Comparison of ENCODE assay signal across 30 cellular contexts in genomic region chr4:182593864-182594263, GRCh38.
A peak's percentile ranks its signal among the peaks of the same experiment; 100 is the strongest.
DNase-seq lines count a peak whose midpoint lies in the region; ATAC-seq and TF ChIP-seq lines count a peak whose summit lies in the region.
"Had no signal": no experiment of that assay in that cellular context is flagged by ENCODE, and none has a peak within 500 bp of the region (broad histone marks: within the 10 kb centered on the region; RNA-seq: fewer than 3 reads in every experiment).

No MANE protein-coding gene starts in this region.

- H3K27me3 Mint-ChIP-seq in chondrocyte (ENCODE audit: low read depth): no peaks in the 10 kb centered on the region
- H3K27me3 Mint-ChIP-seq: IgD-negative memory B cell had no signal

- ATAC-seq in GM19324 (IDR thresholded peaks at IDR 0.05; ENCODE audit: low FRiP score, unreplicated experiment): no peak
- ATAC-seq: activated naive CD4-positive, alpha-beta T cell treated with anti-CD3 and anti-CD28 coated beads, Interleukin-2, amount 50 U/mL, for 72 hours; heart left ventricle; left cardiac atrium; sciatic nerve; stimulated activated naive B cell treated with anti-CD40 and anti-IgM and Interleukin-4, amounts not matched to agents 10 μg/mL and 1 μg/mL and 100 μg/mL, for 72 hours; upper lobe of right lung had no signal

- peak overlapping the region; percentile 55 for H3K27ac ChIP-seq in iPS-18a (ENCODE audit: low read length)
- H3K27ac ChIP-seq: 22Rv1, GM23248, heart left ventricle, parathyroid adenoma, suprapubic skin, upper lobe of right lung had no signal

- peaks cover 16% of the 10 kb centered on the region for H3K4me1 ChIP-seq in iPS-18a (ENCODE audit: control insufficient read depth, low read depth, low read length)
- H3K4me1 ChIP-seq: parathyroid adenoma, suprapubic skin, upper lobe of right lung had no signal

- TF ChIP-seq CTCF in chondrocyte (IDR thresholded peaks at IDR 0.05): no peak

- H3K9me3 Mint-ChIP-seq in chondrocyte (ENCODE audit: low read depth): no peaks in the 10 kb centered on the region
- H3K9me3 Mint-ChIP-seq: activated CD4-positive, alpha-beta memory T cell treated with anti-CD3 and anti-CD28 coated beads for 36 hours; activated naive CD4-positive, alpha-beta T cell treated with anti-CD3 and anti-CD28 coated beads, Interleukin-2, amount 50 U/mL, for 72 hours; central memory CD8-positive, alpha-beta T cell; stimulated activated naive B cell treated with anti-CD40 and anti-IgM and Interleukin-4, amounts not matched to agents 10 μg/mL and 1 μg/mL and 100 μg/mL, for 72 hours had no signal

- H3K4me3 ChIP-seq in iPS-18a (ENCODE audit: low read length): no peak overlapping the region
- H3K4me3 ChIP-seq: GM23248, heart left ventricle, suprapubic skin, upper lobe of right lung had no signal

- no peaks in the 10 kb centered on the region for H3K27me3 ChIP-seq in iPS-18a (ENCODE audit: control insufficient read depth, insufficient read depth, low read length)
- H3K27me3 ChIP-seq: heart left ventricle, suprapubic skin, upper lobe of right lung had no signal

- H3K36me3 Mint-ChIP-seq in chondrocyte (ENCODE audit: low read depth): no peaks in the 10 kb centered on the region
- H3K36me3 Mint-ChIP-seq: activated CD4-positive, alpha-beta memory T cell treated with anti-CD3 and anti-CD28 coated beads for 36 hours; activated naive CD4-positive, alpha-beta T cell treated with anti-CD3 and anti-CD28 coated beads, Interleukin-2, amount 50 U/mL, for 72 hours; CD4-positive, alpha-beta memory T cell; stimulated activated naive B cell treated with anti-CD40 and anti-IgM and Interleukin-4, amounts not matched to agents 10 μg/mL and 1 μg/mL and 100 μg/mL, for 72 hours had no signal

- H3K4me1 Mint-ChIP-seq in chondrocyte (ENCODE audit: low read depth): peaks cover 22% of the 10 kb centered on the region
- H3K4me1 Mint-ChIP-seq: CD4-positive, alpha-beta memory T cell; central memory CD8-positive, alpha-beta T cell; IgD-negative memory B cell; stimulated activated naive B cell treated with anti-CD40 and anti-IgM and Interleukin-4, amounts not matched to agents 10 μg/mL and 1 μg/mL and 100 μg/mL, for 72 hours had no signal

- H3K9ac ChIP-seq in iPS-18a (ENCODE audit: low read length): no peak overlapping the region
- H3K9ac ChIP-seq: GM23248, parathyroid adenoma had no signal

- DNase-seq in NCI-H2171 treated with DMSO at 0.1 percent for 48 hours (lab: John Stamatoyannopoulos, UW): peak; percentile 28
- no peak for DNase-seq in NCI-H2171 (lab: John Stamatoyannopoulos, UW)
- DNase-seq in chondrocyte (ENCODE audit: low spot score): no peak
- no peak for DNase-seq in C1 segment of cervical spinal cord (lab: John Stamatoyannopoulos, UW)
- DNase-seq in activated T-cell treated with anti-CD3 and anti-CD28 coated beads, Interleukin-2, amount 50 U/mL, for 48 hours: no peak
- DNase-seq in activated T-cell treated with anti-CD3 and anti-CD28 coated beads for 4 hours: no peak
- DNase-seq: activated CD4-positive, alpha-beta memory T cell treated with anti-CD3 and anti-CD28 coated beads for 36 hours; AML-193; anterior cingulate cortex; CD4-positive, alpha-beta memory T cell; DMS 273 treated with DMSO at 0.1 percent for 48 hours; GM23248; heart left ventricle; left cardiac atrium; NCI-H1105; NCI-H2029; NCI-H748 treated with DMSO at 0.1 percent for 48 hours; RPMI8226; stimulated activated CD4-positive, alpha-beta T cell treated with anti-CD3 and anti-CD28 coated beads, Interleukin-4, amount 100 ng/mL, for 4 hours; stimulated activated naive B cell treated with anti-CD40 and anti-IgM and Interleukin-4, amounts not matched to agents 10 μg/mL and 1 μg/mL and 100 μg/mL, for 72 hours; upper lobe of right lung had no signal

- no peaks in the 10 kb centered on the region for H3K36me3 ChIP-seq in iPS-18a (ENCODE audit: control insufficient read depth, low read depth, low read length)
- H3K36me3 ChIP-seq: heart left ventricle, suprapubic skin, upper lobe of right lung had no signal

- H3K4me3 Mint-ChIP-seq in chondrocyte (ENCODE audit: unreplicated experiment): no peak overlapping the region
- H3K4me3 Mint-ChIP-seq: activated CD4-positive, alpha-beta memory T cell treated with anti-CD3 and anti-CD28 coated beads for 36 hours; CD4-positive, alpha-beta memory T cell; central memory CD8-positive, alpha-beta T cell; IgD-negative memory B cell; stimulated activated naive B cell treated with anti-CD40 and anti-IgM and Interleukin-4, amounts not matched to agents 10 μg/mL and 1 μg/mL and 100 μg/mL, for 72 hours had no signal

- peaks cover under 1% of the 10 kb centered on the region for H3K9me3 ChIP-seq in iPS-18a (ENCODE audit: control insufficient read depth, low read depth, low read length)
- H3K9me3 ChIP-seq: suprapubic skin had no signal

- H3K27ac Mint-ChIP-seq in chondrocyte (ENCODE audit: unreplicated experiment): peak overlapping the region; percentile 69
- H3K27ac Mint-ChIP-seq: activated CD4-positive, alpha-beta memory T cell treated with anti-CD3 and anti-CD28 coated beads for 36 hours; activated naive CD4-positive, alpha-beta T cell treated with anti-CD3 and anti-CD28 coated beads, Interleukin-2, amount 50 U/mL, for 72 hours; CD4-positive, alpha-beta memory T cell; stimulated activated naive B cell treated with anti-CD40 and anti-IgM and Interleukin-4, amounts not matched to agents 10 μg/mL and 1 μg/mL and 100 μg/mL, for 72 hours had no signal
